Comparison of ENCODE assay signal across 14 cellular contexts in the genomic region with DNA sequence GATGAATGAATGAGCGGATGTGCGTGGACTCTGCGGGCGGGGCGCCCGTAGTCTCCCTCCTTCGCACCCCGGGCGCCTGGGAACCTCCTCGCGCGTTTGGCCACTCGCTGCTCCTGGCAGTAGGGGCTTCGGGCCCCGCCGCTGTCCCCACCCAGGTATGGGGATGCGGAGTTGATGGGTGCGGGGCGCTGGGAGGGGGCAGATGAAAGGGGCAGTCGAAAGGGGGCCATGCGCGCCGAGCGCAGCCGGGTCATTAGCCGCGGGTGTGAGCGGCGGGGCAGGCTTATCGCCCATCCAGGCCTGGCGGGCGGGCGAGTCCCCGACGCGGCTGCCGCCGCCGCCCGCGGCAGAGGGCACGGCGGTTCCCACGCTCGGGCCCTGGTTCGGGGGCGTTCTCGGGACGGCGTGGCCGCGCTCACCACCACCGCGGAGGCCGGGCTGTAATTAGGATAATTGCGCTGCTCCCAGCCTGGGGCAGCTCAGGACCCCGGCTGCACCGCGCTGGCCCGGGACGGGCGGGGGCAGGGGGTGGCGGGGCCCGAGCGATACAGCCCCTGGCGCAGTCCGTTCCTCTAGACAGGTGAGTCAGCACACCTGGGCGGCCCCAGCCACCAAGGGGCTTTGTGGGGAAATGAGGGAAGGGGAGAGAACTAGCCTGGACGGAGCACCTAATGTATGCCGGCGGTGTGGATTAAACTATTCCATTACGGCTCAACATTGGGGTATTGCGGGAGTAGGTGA. TPM values are rescaled to one million over a fixed set of nuclear protein-coding genes. Genes with fewer than 3 reads are reported as not detected.
DNase-seq lines count a peak whose midpoint lies in the region; ATAC-seq, FAIRE-seq and TF ChIP-seq lines count a peak whose summit lies in the region.
"Had no signal": no experiment of that assay in that cellular context is flagged by ENCODE, and none has a peak within 500 bp of the region (broad histone marks: within the 10 kb centered on the region; RNA-seq: fewer than 3 reads in every experiment).

No MANE protein-coding gene starts in this region.

- 0 out of 2 replicates have a peak overlapping the region, but pooled peaks have one; percentile 9 for H2BK12ac ChIP-seq in H1 (ENCODE audit: low read depth, low read length)

- no peaks in the 10 kb centered on the region for H3K79me2 ChIP-seq in H1 (ENCODE audit: control insufficient read depth in 1 of 2, insufficient read depth in 2 of 2, low read length in 2 of 2)

- peaks cover 0 to 5% (median 2%) of the 10 kb centered on the region in 4 experiments; a peak in 3 of 7 replicates for H3K4me1 ChIP-seq in H1 (replicated peaks in 1 of 4; ENCODE audit: control insufficient read depth in 3 of 4, insufficient read depth in 4 of 4, low read length in 3 of 4)
- peaks cover 6% of the 10 kb centered on the region for H3K4me1 ChIP-seq in lower lobe of right lung
- H3K4me1 ChIP-seq in vagina, result peaks cover 15% of the 10 kb centered on the region
- H3K4me1 ChIP-seq in gastrocnemius medialis, result no peaks in the 10 kb centered on the region

- H2BK120ac ChIP-seq in H1 (replicated peaks; ENCODE audit: low read depth, low read length), result no peak overlapping the region

- no peak overlapping the region for H3K27ac ChIP-seq in H1 (ENCODE audit: low read depth, low read length)
- H3K27ac ChIP-seq in lower lobe of right lung, result no peak overlapping the region
- H3K27ac ChIP-seq in vagina, result no peak overlapping the region
- no peak overlapping the region for H3K27ac ChIP-seq in gastrocnemius medialis
- H3K27ac ChIP-seq: BLaER1 treated with 17β-estradiol and CSF1 and Interleukin-3, amounts not matched to agents 10 nM and 100 nM; SK-N-MC had no signal

- H3K23me2 ChIP-seq in H1 (ENCODE audit: low read depth, low read length), result peaks cover 6% of the 10 kb centered on the region; the same call in 1 of the 2 replicates

- H3K79me1 ChIP-seq in H1 (ENCODE audit: low read depth, low read length), result no peaks in the 10 kb centered on the region

- H3K4me2 ChIP-seq in H1 (ENCODE audit: insufficient read depth in 1 of 2, low read depth in 2 of 2, low read length in 2 of 2), result peak overlapping the region; percentile 26 to 66
- H3K4me2 ChIP-seq: BLaER1 treated with 17β-estradiol and CSF1 and Interleukin-3, amounts not matched to agents 10 nM and 100 nM had no signal

- TF ChIP-seq POLR2A in H1 (IDR thresholded peaks at IDR 0.05; ENCODE audit: control extremely low read depth in 1 of 2, low read depth in 2 of 2, low read length in 2 of 2) (no peak), vagina (IDR thresholded peaks at IDR 0.05) (no peak), gastrocnemius medialis (IDR thresholded peaks at IDR 0.05) (no peak)

- no peak overlapping the region for H3K4ac ChIP-seq in H1 (replicated peaks; ENCODE audit: insufficient read length, low read depth, low read length)

- peak overlapping the region; percentile 58; the same call in 1 of the 2 replicates for H4K8ac ChIP-seq in H1 (ENCODE audit: extremely low read depth, insufficient read depth, low read length)

- intact Hi-C loops in Right ventricle myocardium superior (cut with DNase I), result no loop called here
- intact Hi-C loops in Right ventricle myocardium inferior (cut with DNase I), result no loop called here
- intact Hi-C loops in lower lobe of right lung (cut with DNase I), result no loop called here
- intact Hi-C loops in vagina (cut with DNase I), result no loop called here
- intact Hi-C loops in gastrocnemius medialis (cut with DNase I; ENCODE audit: low total_unique reads), result no loop called here

- H3K18ac ChIP-seq in H1 (ENCODE audit: extremely low read depth, low read length), result no peak overlapping the region

- H2BK20ac ChIP-seq in H1 (ENCODE audit: low read length), result no peak overlapping the region

- H4K5ac ChIP-seq in H1 (ENCODE audit: insufficient read length, low read depth, low read length), result no peak overlapping the region

- peak overlapping the region in 3 of 4 experiments; percentile 10 to 54 (median 17); a peak in 5 of 8 replicates for H3K4me3 ChIP-seq in H1 (ENCODE audit: extremely low read depth in 1 of 4, insufficient read depth in 2 of 4, low read depth in 3 of 4, low read length in 4 of 4)
- H3K4me3 ChIP-seq in lower lobe of right lung, result peak overlapping the region; percentile 17
- peak overlapping the region; percentile 18 to 31 for H3K4me3 ChIP-seq in vagina
- no peak overlapping the region for H3K4me3 ChIP-seq in gastrocnemius medialis
- H3K4me3 ChIP-seq: BLaER1 treated with 17β-estradiol and CSF1 and Interleukin-3, amounts not matched to agents 10 nM and 100 nM; SK-N-MC had no signal

- WGBS in H1 (ENCODE audit: extremely low coverage in 1 of 2, insufficient coverage in 1 of 2, insufficient read length in 1 of 2, insufficient replicate concordance in 2 of 2, low coverage in 1 of 2, low lambda C conversion rate in 2 of 2, missing lambda C conversion rate in 1 of 2), 2 experiments, result 34% methylated on average over 52 of the region's 73 CpGs; no CpG with 5 or more reads in 1 of the 2 experiments

- TF ChIP-seq EP300 in H1 (IDR thresholded peaks at IDR 0.05; ENCODE audit: borderline replicate concordance in 1 of 2, low read depth in 2 of 2, low read length in 2 of 2), result no peak

- POLR2A ChIA-PET in H1 (lab: Charles Lee; ENCODE audit: partially characterized antibody), result interaction anchor here (1.4 kb wide), 1 partner anchor 22 kb away, joined by 4 read pairs; a partner anchor contains a TSS

- H3K23ac ChIP-seq in H1 (ENCODE audit: insufficient read length), result no peak overlapping the region

- CTCF ChIA-PET in H1 (lab: Charles Lee; ENCODE audit: partially characterized antibody), result interaction anchor here (0.8 to 2.8 kb wide), 2 partner anchors 32 to 68 kb away, joined by 4 to 14 read pairs; no protein-coding TSS in a partner anchor

- H3K56ac ChIP-seq in H1 (replicated peaks; ENCODE audit: insufficient read length, low read depth, low read length), result no peak overlapping the region

- ATAC-seq in Right ventricle myocardium superior (ENCODE audit: poor library complexity), result peak; percentile 41
- ATAC-seq in Right ventricle myocardium inferior, result no peak
- peak; percentile 14 to 40 for ATAC-seq in lower lobe of right lung
- no peak for ATAC-seq in gastrocnemius medialis
- no peak for ATAC-seq in GM18868 (IDR thresholded peaks at IDR 0.05; ENCODE audit: unreplicated experiment)

- no peak overlapping the region for H3K9ac ChIP-seq in H1 (replicated peaks in 1 of 4; ENCODE audit: extremely low read depth in 1 of 4, low read depth in 3 of 4, low read length in 3 of 4)
- H3K9ac ChIP-seq: BLaER1 treated with 17β-estradiol and CSF1 and Interleukin-3, amounts not matched to agents 10 nM and 100 nM had no signal

- H2AK5ac ChIP-seq in H1 (ENCODE audit: low read depth, low read length), result no peak overlapping the region

- FAIRE-seq in H1 (lab: Jason Lieb, UNC) (no peak), GM19239 (lab: Jason Lieb, UNC) (no peak)

- H3K9me3 ChIP-seq in H1 (ENCODE audit: insufficient read depth in 2 of 2, low read depth in 1 of 2, low read length in 1 of 2) (no peaks in the 10 kb centered on the region), lower lobe of right lung (no peaks in the 10 kb centered on the region), vagina (no peaks in the 10 kb centered on the region), gastrocnemius medialis (no peaks in the 10 kb centered on the region)

- in situ Hi-C loops in gastrocnemius medialis (cut with MboI; ENCODE audit: low sequenced_read_pairs in 4 of 4), result no loop called here

- peaks cover 0 to 16% (median 5%) of the 10 kb centered on the region in 4 experiments; a peak in 5 of 7 replicates for H3K27me3 ChIP-seq in H1 (replicated peaks in 1 of 4; ENCODE audit: control insufficient read depth in 3 of 4, extremely low read depth in 1 of 4, insufficient read depth in 3 of 4, low read length in 3 of 4)
- peaks cover 31% of the 10 kb centered on the region for H3K27me3 ChIP-seq in lower lobe of right lung (ENCODE audit: low read depth)
- H3K27me3 ChIP-seq in vagina, result no peaks in the 10 kb centered on the region
- H3K27me3 ChIP-seq in gastrocnemius medialis, result peaks cover 16 to 22% (median 16%) of the 10 kb centered on the region in 3 donors

- H2BK15ac ChIP-seq in H1 (ENCODE audit: low read length), result no peak overlapping the region

- TF ChIP-seq CTCF in H1 (IDR thresholded peaks at IDR 0.05; ENCODE audit: control extremely low read depth in 1 of 3, insufficient read depth in 1 of 3, low read depth in 1 of 3, low read length in 3 of 3) (no peak), lower lobe of right lung (IDR thresholded peaks at IDR 0.05) (no peak), vagina (IDR thresholded peaks at IDR 0.05) (no peak), gastrocnemius medialis (IDR thresholded peaks at IDR 0.05 in 4 of 5, conservative IDR thresholded peaks at IDR 0.05 in 1 of 5) (no peak)

- DNase-seq in Right ventricle myocardium superior, result no peak
- no peak for DNase-seq in Right ventricle myocardium inferior (ENCODE audit: missing footprints)
- peak in 1 of 2 experiments; percentile 52 for DNase-seq in H1 (ENCODE audit: low read depth in 1 of 2, low spot score in 2 of 2)
- DNase-seq in lower lobe of right lung, result no peak
- no peak for DNase-seq in vagina (ENCODE audit: extremely low spot score in 2 of 2)
- DNase-seq in gastrocnemius medialis, result no peak
- DNase-seq in GM19239 (ENCODE audit: insufficient read length, low spot score), result no peak
- DNase-seq: central memory CD4-positive, alpha-beta T cell; hippocampal formation; Karpas-422; NCI-H524 had no signal

- H2BK5ac ChIP-seq in H1 (ENCODE audit: low read depth, low read length), result no peak overlapping the region

- no peak overlapping the region for H4K91ac ChIP-seq in H1 (replicated peaks; ENCODE audit: insufficient read length, low read length)

- TF ChIP-seq RAD21 in H1 (IDR thresholded peaks at IDR 0.05 in 1 of 2, conservative IDR thresholded peaks at IDR 0.05 in 1 of 2; ENCODE audit: low read depth in 2 of 2, low read length in 2 of 2), result no peak

- no peaks in the 10 kb centered on the region for H4K20me1 ChIP-seq in H1 (replicated peaks in 1 of 2; ENCODE audit: control insufficient read depth in 1 of 2, insufficient read depth in 2 of 2, low read length in 2 of 2)
- H4K20me1 ChIP-seq: BLaER1 treated with 17β-estradiol and CSF1 and Interleukin-3, amounts not matched to agents 10 nM and 100 nM had no signal

- H3K36me3 ChIP-seq in H1 (ENCODE audit: control insufficient read depth in 2 of 4, insufficient read depth in 4 of 4, low read length in 3 of 4), result no peaks in the 10 kb centered on the region
- H3K36me3 ChIP-seq in lower lobe of right lung, result no peaks in the 10 kb centered on the region
- H3K36me3 ChIP-seq in vagina, result no peaks in the 10 kb centered on the region
- no peaks in the 10 kb centered on the region for H3K36me3 ChIP-seq in gastrocnemius medialis
- H3K36me3 ChIP-seq: BLaER1 treated with 17β-estradiol and CSF1 and Interleukin-3, amounts not matched to agents 10 nM and 100 nM had no signal

- H2AFZ ChIP-seq in H1 (ENCODE audit: low read length), result no peak overlapping the region; the same call in 1 of the 2 replicates

- H3K14ac ChIP-seq in H1 (ENCODE audit: insufficient read length), result no peak overlapping the region

RNA-seq across cellular contexts. Expression of a gene that starts 22.1 kb away (rescaled TPM):
- total RNA-seq in Right ventricle myocardium superior, result 43.6 TPM
- 40.6 TPM for total RNA-seq in Right ventricle myocardium inferior
- 16.0 and 16.3 TPM in 2 replicates for total RNA-seq in H1 (2021; fragmentation: NEBNext Ultra II Directional; extraction: Animal tissue kit (Norgen Biotek cat#: 25700))
- polyA plus RNA-seq in H1 (2011; rRNA removed), result 5.4 and 11.1 TPM in 2 replicates
- 4.6 TPM for polyA plus RNA-seq in H1 (2011; cell fraction: cytosol; rRNA removed)
- polyA plus RNA-seq in H1 (2011; cell fraction: nucleus; rRNA removed), result 8.9 TPM
- polyA plus RNA-seq in H1 (2012, experiment 1 of 2), result 5.5 to 10.2 TPM (median 9.5 TPM) in 4 replicates
- polyA plus RNA-seq in H1 (2012, experiment 2 of 2), result 3.8 TPM
- 15.6 TPM for polyA plus RNA-seq in H1 (2013, experiment 1 of 2)
- 16.1 TPM for polyA plus RNA-seq in H1 (2013, experiment 2 of 2)
- 0.22 and 0.63 TPM in 2 replicates for polyA minus RNA-seq in H1 (2011; rRNA and poly(A)+ RNA removed)
- 5.8 TPM for polyA minus RNA-seq in H1 (2011; cell fraction: cytosol; rRNA and poly(A)+ RNA removed)
- 12.1 TPM for polyA minus RNA-seq in H1 (2011; cell fraction: nucleus; rRNA and poly(A)+ RNA removed)
- total RNA-seq in lower lobe of right lung, result 13.9 TPM
- total RNA-seq in vagina, result 16.5 TPM
- total RNA-seq in gastrocnemius medialis, result 10 to 100 TPM; 15.9 to 30.8 (median 23.1) TPM

Comparison
In these comparisons a context has a peak if more than half of its experiments do, and no peak if none do; other contexts are left out.
1. ATAC-seq: peak in Right ventricle myocardium superior (single experiment) and lower lobe of right lung (2 of 2); none in Right ventricle myocardium inferior (single experiment), gastrocnemius medialis (0 of 2) and GM18868 (single experiment).
2. H3K4me3 ChIP-seq: peak in H1 (3 of 4), lower lobe of right lung (single experiment) and vagina (2 of 2); none in gastrocnemius medialis (0 of 4).